Comparison of ENCODE assay signal across 8 cellular contexts in the genomic region with DNA sequence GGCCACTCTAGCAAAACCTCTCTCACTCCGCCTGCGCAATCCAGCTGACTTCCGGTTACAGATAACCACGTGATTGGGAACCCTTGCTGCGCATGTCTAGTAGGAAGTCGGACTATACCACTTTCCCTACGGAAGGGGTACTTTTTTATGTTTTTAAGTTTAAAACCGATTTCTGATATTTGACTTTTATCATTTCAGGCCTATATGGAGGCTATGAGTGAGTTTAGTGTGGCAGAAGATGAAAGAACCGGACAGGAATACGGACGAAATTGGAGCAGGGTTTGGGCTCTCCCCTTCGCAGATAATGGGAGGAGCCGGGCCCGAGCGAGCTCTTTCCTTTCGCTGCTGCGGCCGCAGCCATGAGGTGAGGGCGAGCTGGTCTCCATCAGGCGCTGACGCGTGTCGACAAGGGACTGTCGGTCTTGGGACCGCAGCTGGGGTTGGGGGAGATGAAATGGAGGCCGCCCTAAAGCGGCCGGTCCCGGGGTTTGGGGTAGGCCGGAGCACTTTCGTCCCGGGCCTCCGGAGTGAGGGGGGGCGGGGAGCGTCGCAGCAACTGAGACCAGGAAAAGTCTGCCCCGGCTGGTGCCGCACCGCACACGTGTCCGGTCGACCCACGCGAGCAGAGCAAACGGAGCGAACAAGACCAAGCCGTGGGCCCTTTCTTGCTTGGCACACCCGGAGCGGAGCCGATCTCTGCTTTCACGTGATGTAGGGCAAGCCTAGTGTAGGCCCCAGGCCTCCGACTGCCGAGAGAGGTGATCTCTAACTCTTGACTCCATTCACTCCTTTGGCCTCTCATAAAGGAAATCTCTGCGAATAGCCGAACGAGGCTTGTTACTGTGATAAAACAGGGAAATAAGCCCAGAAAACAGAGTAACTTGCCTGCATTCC. TPM values are rescaled to one million over a fixed set of nuclear protein-coding genes. Genes with fewer than 3 reads are reported as not detected.
DNase-seq lines count a peak whose midpoint lies in the region; ATAC-seq and TF ChIP-seq lines count a peak whose summit lies in the region.

Gene RPL19 (plus strand): TSS at position 298 of the 894 bp plus-strand sequence. CDS start 62 bp downstream, at position 360.

- H3K4me2 ChIP-seq in neural progenitor cell, result peak within 1 kb of the TSS; percentile 98

- no peaks in the 10 kb centered on the region for H3K9me3 Mint-ChIP-seq in neural progenitor cell

- peak within 1 kb of the TSS; percentile 60 for H3K4me3 ChIP-seq in SJSA1
- peak within 1 kb of the TSS; percentile 73 for H3K4me3 ChIP-seq in neural progenitor cell
- H3K4me3 ChIP-seq in stomach smooth muscle (ENCODE audit: low read length in 2 of 2), result peak within 1 kb of the TSS; percentile 65 to 97

- H2AFZ ChIP-seq in neural progenitor cell (replicated peaks), result peak within 1 kb of the TSS; percentile 99

- peak within 1 kb of the TSS; percentile 99 for H3K4me3 Mint-ChIP-seq in neural progenitor cell

- H3K79me2 ChIP-seq in neural progenitor cell (ENCODE audit: low read depth), result peaks cover 48% of the 10 kb centered on the region

- H3K27ac ChIP-seq in SJSA1, result peak within 1 kb of the TSS; percentile 100
- peak within 1 kb of the TSS; percentile 100 for H3K27ac ChIP-seq in foreskin keratinocyte
- peak within 1 kb of the TSS; percentile 100 for H3K27ac ChIP-seq in neural progenitor cell
- peak within 1 kb of the TSS; percentile 98 for H3K27ac ChIP-seq in stomach smooth muscle (ENCODE audit: low read length)

- peaks cover 24% of the 10 kb centered on the region for H3K36me3 ChIP-seq in ES-I3 (ENCODE audit: insufficient read depth, low read length)
- H3K36me3 ChIP-seq in SJSA1, result peaks cover 51% of the 10 kb centered on the region
- H3K36me3 ChIP-seq in neural progenitor cell, result peaks cover 14% of the 10 kb centered on the region
- peaks cover 30 to 31% of the 10 kb centered on the region in 2 donors for H3K36me3 ChIP-seq in stomach smooth muscle (ENCODE audit: control insufficient read depth in 2 of 2, insufficient read depth in 2 of 2, low read length in 2 of 2)

- peak within 1 kb of the TSS; percentile 100 for H3K27ac Mint-ChIP-seq in neural progenitor cell

- DNase-seq in HCEC 1CT, result peak; percentile 95
- peak; percentile 92 for DNase-seq in MV-4-11 (lab: John Stamatoyannopoulos, UW)
- DNase-seq in SJSA1 (ENCODE audit: low read depth in 1 of 2, low spot score in 2 of 2), result peak; percentile 92 to 96
- DNase-seq in activated gamma-delta T cell treated with anti-CD3 and anti-CD28 coated beads, Interleukin-2, amount 50 U/mL, for 16 hours (ENCODE audit: low read depth), result peak; percentile 85
- peak; percentile 75 to 89 for DNase-seq in foreskin keratinocyte
- DNase-seq in neural progenitor cell (ENCODE audit: low spot score), result peak; percentile 96

- H3F3A ChIP-seq in neural progenitor cell (ENCODE audit: low read depth), result peaks cover 71% of the 10 kb centered on the region

- peaks cover 33% of the 10 kb centered on the region for H3K4me1 Mint-ChIP-seq in neural progenitor cell

- ATAC-seq in foreskin keratinocyte, result peak; percentile 61

- H4K20me1 ChIP-seq in neural progenitor cell (ENCODE audit: low read depth), result peaks cover 29% of the 10 kb centered on the region

- H3K27me3 ChIP-seq in SJSA1 (replicated peaks) (no peaks in the 10 kb centered on the region), foreskin keratinocyte (no peaks in the 10 kb centered on the region), neural progenitor cell (no peaks in the 10 kb centered on the region), stomach smooth muscle (ENCODE audit: control insufficient read depth in 1 of 2, insufficient read depth in 2 of 2, low read length in 2 of 2) (no peaks in the 10 kb centered on the region)

- no peaks in the 10 kb centered on the region for H3K9me3 ChIP-seq in ES-I3 (ENCODE audit: control insufficient read depth, insufficient read depth, low read length)
- H3K9me3 ChIP-seq in SJSA1 (replicated peaks), result no peaks in the 10 kb centered on the region
- H3K9me3 ChIP-seq in neural progenitor cell (ENCODE audit: low read depth), result no peaks in the 10 kb centered on the region
- H3K9me3 ChIP-seq in stomach smooth muscle (ENCODE audit: control insufficient read depth in 2 of 2, low read length in 2 of 2), result no peaks in the 10 kb centered on the region

- peaks cover 19% of the 10 kb centered on the region for H3K27me3 Mint-ChIP-seq in neural progenitor cell (ENCODE audit: insufficient read depth, low read depth)

- H3K9ac ChIP-seq in ES-I3 (ENCODE audit: low read depth, low read length), result peak within 1 kb of the TSS; percentile 80
- peak within 1 kb of the TSS; percentile 99 for H3K9ac ChIP-seq in neural progenitor cell
- peak within 1 kb of the TSS; percentile 79 to 98 for H3K9ac ChIP-seq in stomach smooth muscle (ENCODE audit: low read length in 2 of 2)

- no peak for TF ChIP-seq CTCF in foreskin keratinocyte (conservative IDR thresholded peaks at IDR 0.05)
- no peak for TF ChIP-seq CTCF in neural progenitor cell (IDR thresholded peaks at IDR 0.05)

- peaks cover 24% of the 10 kb centered on the region for H3K36me3 Mint-ChIP-seq in neural progenitor cell

- H3K4me1 ChIP-seq in ES-I3 (ENCODE audit: insufficient read depth, low read length) (peaks cover 16% of the 10 kb centered on the region), SJSA1 (replicated peaks) (peaks cover 24% of the 10 kb centered on the region), foreskin keratinocyte (peaks cover 16% of the 10 kb centered on the region), neural progenitor cell (peaks cover 34% of the 10 kb centered on the region), stomach smooth muscle (ENCODE audit: control insufficient read depth, insufficient read depth, low read length) (peaks cover 45% of the 10 kb centered on the region)

RNA-seq across cellular contexts. Expression of gene RPL19, which starts in this region (rescaled TPM):
- total RNA-seq in SJSA1 (2014; rRNA removed; shearing (Covaris generic)), result 1,822 and 2,517 TPM in 2 replicates
- total RNA-seq in foreskin keratinocyte, result 2,499 and 2,540 TPM in 2 replicates
- 3,348 and 3,422 TPM in 2 replicates for polyA plus RNA-seq in foreskin keratinocyte
- total RNA-seq in neural progenitor cell (ENCODE audit: low replicate concordance), result 2,635 and 2,751 TPM in 2 replicates

Comparison
In these comparisons a context has a peak if more than half of its experiments do, and no peak if none do; other contexts are left out.
1. Peak in every context shown above with its lines: DNase-seq, ATAC-seq, H3K4me3 ChIP-seq and H3K27ac ChIP-seq.